In genomic region chr22:36331306-36331911, GRCh38 we compare ENCODE assay signal across 8 cellular contexts. TPM values are rescaled to one million over a fixed set of nuclear protein-coding genes. Genes with fewer than 3 reads are reported as not detected.
A peak's percentile ranks its signal among the peaks of the same experiment; 100 is the strongest.
DNase-seq lines count a peak whose midpoint lies in the region; ATAC-seq, FAIRE-seq and TF ChIP-seq lines count a peak whose summit lies in the region.

No MANE protein-coding gene starts in this region.

- peaks cover 98 to 100% (median 100%) of the 10 kb centered on the region in 3 donors for H3K4me1 Mint-ChIP-seq in CD8-positive, alpha-beta memory T cell
- peaks cover 93% of the 10 kb centered on the region for H3K4me1 Mint-ChIP-seq in brain

- H3K9ac ChIP-seq in kidney (ENCODE audit: low read length in 2 of 2), result peak overlapping the region; percentile 20 to 85

- H3K4me1 ChIP-seq in CD8-positive, alpha-beta memory T cell (ENCODE audit: insufficient read depth, low read length), result peaks cover 89% of the 10 kb centered on the region
- peaks cover 92 to 94% of the 10 kb centered on the region in 2 donors for H3K4me1 ChIP-seq in kidney (ENCODE audit: control insufficient read depth in 1 of 2, insufficient read depth in 1 of 2, low read depth in 1 of 2, low read length in 2 of 2)

- no peaks in the 10 kb centered on the region for H3K9me3 ChIP-seq in CD8-positive, alpha-beta memory T cell (ENCODE audit: low read length)
- H3K9me3 ChIP-seq in KOPT-K1 (ENCODE audit: insufficient read depth, low read length, poor library complexity, severe bottlenecking) (no peaks in the 10 kb centered on the region), kidney (ENCODE audit: control insufficient read depth in 1 of 2, low read length in 2 of 2) (no peaks in the 10 kb centered on the region)

- H3K4me3 Mint-ChIP-seq in CD8-positive, alpha-beta memory T cell, result peak overlapping the region; percentile 85 to 94 (median 89)
- peak overlapping the region in 2 of 5 experiments; percentile 47 to 49 for H3K4me3 Mint-ChIP-seq in brain

- POLR2A ChIA-PET in CD8-positive, alpha-beta memory T cell (lab: Charles Lee), result interaction anchor here (0.6 to 5.5 kb wide), 18 partner anchors 15 to 139 kb away, joined by 3 to 76 read pairs (median 4); partner anchors contain the start of gene MYH9

- intact Hi-C loops in kidney (cut with DNase I), result no loop called here

- CTCF ChIA-PET in CD8-positive, alpha-beta memory T cell (lab: Charles Lee), result interaction anchor here (0.9 to 8.1 kb wide), 16 partner anchors 11 to 139 kb away, joined by 3 to 48 read pairs (median 4); partner anchors contain the start of gene MYH9

- peak overlapping the region; percentile 94 to 100 (median 99) for H3K27ac Mint-ChIP-seq in CD8-positive, alpha-beta memory T cell
- peak overlapping the region; percentile 87 to 98 (median 95) for H3K27ac Mint-ChIP-seq in brain

- H3K9me3 Mint-ChIP-seq in CD8-positive, alpha-beta memory T cell, result no peaks in the 10 kb centered on the region
- no peaks in the 10 kb centered on the region for H3K9me3 Mint-ChIP-seq in brain

- FAIRE-seq in kidney (lab: Jason Lieb, UNC), result no peak

- peak; percentile 65 for ATAC-seq in GM21381 (IDR thresholded peaks at IDR 0.05; ENCODE audit: unreplicated experiment)

- peaks cover 43% of the 10 kb centered on the region for H3K36me3 ChIP-seq in CD8-positive, alpha-beta memory T cell (ENCODE audit: insufficient read depth, low read length)
- H3K36me3 ChIP-seq in KOPT-K1 (ENCODE audit: insufficient read depth, low read length) (peaks cover 78% of the 10 kb centered on the region), kidney (ENCODE audit: control insufficient read depth in 1 of 2, insufficient read depth in 2 of 2, low read length in 2 of 2) (peaks cover 19 to 46% of the 10 kb centered on the region in 2 donors)

- peak overlapping the region; percentile 62 for H3K4me3 ChIP-seq in CD8-positive, alpha-beta memory T cell (ENCODE audit: low read length)
- H3K4me3 ChIP-seq in kidney (ENCODE audit: low read length in 2 of 2), result no peak overlapping the region

- H3K27me3 Mint-ChIP-seq in CD8-positive, alpha-beta memory T cell, result peaks cover 0 to 3% of the 10 kb centered on the region in 2 donors
- H3K27me3 Mint-ChIP-seq in brain, result no peaks in the 10 kb centered on the region

- DNase-seq in CD8-positive, alpha-beta memory T cell, result peak; percentile 67 to 90 (median 76)
- DNase-seq in T-helper 22 cell (ENCODE audit: low read depth), result peak; percentile 84
- peak; percentile 95 for DNase-seq in kidney
- peak; percentile 88 for DNase-seq in stimulated activated CD4-positive, alpha-beta T cell treated with anti-CD3 and anti-CD28 coated beads, Interleukin-1b, Interleukin-23, amount 100 ng/mL, for 48 hours
- DNase-seq in DMS114 treated with DMSO at 0.1 percent for 48 hours (lab: John Stamatoyannopoulos, UW; ENCODE audit: unreplicated experiment), result no peak

- no peaks in the 10 kb centered on the region for H3K27me3 ChIP-seq in CD8-positive, alpha-beta memory T cell (ENCODE audit: insufficient read depth, low read length, poor library complexity, severe bottlenecking)

- H3K27ac ChIP-seq in CD8-positive, alpha-beta memory T cell (ENCODE audit: low read depth, low read length), result peak overlapping the region; percentile 81
- H3K27ac ChIP-seq in KOPT-K1 (ENCODE audit: low read depth, low read length, poor library complexity, severe bottlenecking) (peak overlapping the region; percentile 95), kidney (ENCODE audit: low read depth in 2 of 2, low read length in 2 of 2) (peak overlapping the region; percentile 95 to 97)

- TF ChIP-seq CTCF in brain (conservative IDR thresholded peaks at IDR 0.05) (no peak), kidney (IDR thresholded peaks at IDR 0.05; ENCODE audit: borderline replicate concordance, extremely low read depth, insufficient read depth) (no peak)

- peaks cover 5 to 92% (median 33%) of the 10 kb centered on the region in 3 donors for H3K36me3 Mint-ChIP-seq in CD8-positive, alpha-beta memory T cell
- peaks cover 10% of the 10 kb centered on the region for H3K36me3 Mint-ChIP-seq in brain

RNA-seq across cellular contexts. Expression of gene MYH9, which starts 56.4 kb away (rescaled TPM):
- 100 to 1,000 TPM; 680 to 684 TPM for total RNA-seq in CD8-positive, alpha-beta memory T cell
- polyA plus RNA-seq in CD8-positive, alpha-beta memory T cell, result 425 TPM
- polyA plus RNA-seq in brain (ENCODE audit: insufficient read depth, low read depth, low replicate concordance) (236 TPM), kidney (ENCODE audit: insufficient read depth, low read depth, low replicate concordance) (85.2 TPM)
- total RNA-seq in kidney, result 655 TPM
